20 cellular contexts compared by ENCODE assay signal in genomic region chr10:11326241-11326640, GRCh38.
DNase-seq lines count a peak whose midpoint lies in the region; ATAC-seq, FAIRE-seq and TF ChIP-seq lines count a peak whose summit lies in the region.
"Had no signal": no experiment of that assay in that cellular context is flagged by ENCODE, and none has a peak within 500 bp of the region (broad histone marks: within the 10 kb centered on the region; RNA-seq: fewer than 3 reads in every experiment).

No MANE protein-coding gene starts in this region.

- H3K4me1 Mint-ChIP-seq in CD4-positive, CD25-positive, alpha-beta regulatory T cell, result peaks cover 16 to 34% (median 25%) of the 10 kb centered on the region in 4 donors
- H3K4me1 Mint-ChIP-seq in brain, result peaks cover 63% of the 10 kb centered on the region

- H3K4me3 ChIP-seq in CD4-positive, CD25-positive, alpha-beta regulatory T cell (ENCODE audit: low read depth, low read length), result no peak overlapping the region
- H3K4me3 ChIP-seq in neural cell (ENCODE audit: low read length), result peak overlapping the region; percentile 32
- H3K4me3 ChIP-seq: gastroesophageal sphincter had no signal

- H3K36me3 Mint-ChIP-seq in CD4-positive, CD25-positive, alpha-beta regulatory T cell, result peaks cover 67% of the 10 kb centered on the region
- peaks cover 80% of the 10 kb centered on the region for H3K36me3 Mint-ChIP-seq in brain

- H3K27me3 ChIP-seq in CD4-positive, CD25-positive, alpha-beta regulatory T cell (ENCODE audit: control insufficient read depth, insufficient read depth, low read length), result no peaks in the 10 kb centered on the region
- H3K27me3 ChIP-seq in neural cell (ENCODE audit: insufficient read depth, low read depth, low read length), result no peaks in the 10 kb centered on the region
- H3K27me3 ChIP-seq: gastroesophageal sphincter had no signal

- no peak overlapping the region for H3K27ac ChIP-seq in CD4-positive, CD25-positive, alpha-beta regulatory T cell (ENCODE audit: insufficient read depth, low read length, poor library complexity, severe bottlenecking)
- peak overlapping the region; percentile 71 for H3K27ac ChIP-seq in neural cell (ENCODE audit: low read length)

- no peak overlapping the region for H2AFZ ChIP-seq in neural cell (ENCODE audit: low read depth, low read length)

- DNase-seq in CD4-positive, CD25-positive, alpha-beta regulatory T cell, result no peak
- DNase-seq in GM12891 (ENCODE audit: insufficient read length, low spot score) (no peak), NCI-H2227 treated with DMSO at 0.1 percent for 48 hours (lab: John Stamatoyannopoulos, UW) (no peak)
- DNase-seq: activated gamma-delta T cell; dermis blood vessel endothelial cell; DMS53; left colon; NCI-H1417 treated with DMSO at 0.1 percent for 48 hours; NCI-H526 treated with DMSO at 0.1 percent for 48 hours; posterior cingulate gyrus; SHP77 treated with DMSO at 0.1 percent for 48 hours; small intestine; stimulated activated CD8-positive, alpha-beta memory T cell treated with anti-CD3 and anti-CD28 coated beads, Interleukin-4, amount 100 ng/mL, for 48 hours had no signal

- H3K27me3 Mint-ChIP-seq in CD4-positive, CD25-positive, alpha-beta regulatory T cell, result no peaks in the 10 kb centered on the region
- no peaks in the 10 kb centered on the region for H3K27me3 Mint-ChIP-seq in brain

- TF ChIP-seq CTCF in brain (conservative IDR thresholded peaks at IDR 0.05), result no peak
- no peak for TF ChIP-seq CTCF in neural cell (IDR thresholded peaks at IDR 0.05; ENCODE audit: poor library complexity, severe bottlenecking)

- no peaks in the 10 kb centered on the region for H3K9me3 Mint-ChIP-seq in CD4-positive, CD25-positive, alpha-beta regulatory T cell
- no peaks in the 10 kb centered on the region for H3K9me3 Mint-ChIP-seq in brain

- H3K4me3 Mint-ChIP-seq in CD4-positive, CD25-positive, alpha-beta regulatory T cell, result peak overlapping the region in 1 of 4 donors; percentile 8
- no peak overlapping the region for H3K4me3 Mint-ChIP-seq in brain

- no peaks in the 10 kb centered on the region for H3K79me2 ChIP-seq in neural cell (replicated peaks; ENCODE audit: insufficient read depth, low read length)

- TF ChIP-seq EP300 in neural cell (conservative IDR thresholded peaks at IDR 0.05; ENCODE audit: poor library complexity, severe bottlenecking), result no peak

- peak overlapping the region; percentile 10 to 69 (median 60) for H3K27ac Mint-ChIP-seq in CD4-positive, CD25-positive, alpha-beta regulatory T cell
- H3K27ac Mint-ChIP-seq in brain, result peak overlapping the region in 4 of 5 experiments; percentile 44 to 89 (median 62)

- H3K9me3 ChIP-seq in CD4-positive, CD25-positive, alpha-beta regulatory T cell (ENCODE audit: control insufficient read depth in 2 of 2, low read length in 2 of 2), result no peaks in the 10 kb centered on the region
- no peaks in the 10 kb centered on the region for H3K9me3 ChIP-seq in neural cell (ENCODE audit: low read length)
- H3K9me3 ChIP-seq: gastroesophageal sphincter had no signal

- no peaks in the 10 kb centered on the region for H3F3A ChIP-seq in neural cell (ENCODE audit: insufficient read depth, low read length, poor library complexity, severe bottlenecking)

- no peaks in the 10 kb centered on the region for H4K20me1 ChIP-seq in neural cell (ENCODE audit: insufficient read depth)

- peak overlapping the region; percentile 41 for H3K4me2 ChIP-seq in neural cell (ENCODE audit: low read length)

- H3K36me3 ChIP-seq in CD4-positive, CD25-positive, alpha-beta regulatory T cell (ENCODE audit: control insufficient read depth, insufficient read depth, low read length), result peaks cover 96% of the 10 kb centered on the region
- peaks cover 15% of the 10 kb centered on the region for H3K36me3 ChIP-seq in neural cell (ENCODE audit: insufficient read depth, low read length)

- FAIRE-seq in GM12891 (lab: Jason Lieb, UNC), result no peak
- FAIRE-seq: small intestine had no signal

- no peak for TF ChIP-seq RAD21 in neural cell (conservative IDR thresholded peaks at IDR 0.05)

- no peaks in the 10 kb centered on the region for H3K9me2 ChIP-seq in neural cell (ENCODE audit: insufficient read depth, low read length)

- peak; percentile 28; the same call in 1 of the 2 replicates for TF ChIP-seq POLR2A in GM12891 (IDR thresholded peaks at IDR 0.05; ENCODE audit: low read depth, low read length)

- no peaks in the 10 kb centered on the region for H3K4me1 ChIP-seq in CD4-positive, CD25-positive, alpha-beta regulatory T cell (ENCODE audit: control insufficient read depth, insufficient read depth, low read length, poor library complexity, severe bottlenecking)

- peak overlapping the region; percentile 38 for H3K9ac ChIP-seq in neural cell (ENCODE audit: low read length)

- no peak for ATAC-seq in CD4-positive, CD25-positive, alpha-beta regulatory T cell (ENCODE audit: low read depth in 2 of 2)
- ATAC-seq in HG02623 (IDR thresholded peaks at IDR 0.05; ENCODE audit: unreplicated experiment) (no peak), HG02588 (IDR thresholded peaks at IDR 0.05; ENCODE audit: unreplicated experiment) (no peak), GM21737 (IDR thresholded peaks at IDR 0.05; ENCODE audit: unreplicated experiment) (no peak)
- ATAC-seq: activated CD4-positive, CD25-positive, alpha-beta regulatory T cell treated with anti-CD3 and anti-CD28 coated beads, Interleukin-2, amount 50 U/mL, for 24 hours; gastroesophageal sphincter; left colon had no signal

TF ChIP-seq in GM12891, 5 proteins besides CTCF, POLR2A, EP300 and RAD21:
- TF ChIP-seq POLR2AphosphoS5 (IDR thresholded peaks at IDR 0.05; ENCODE audit: low read depth, low read length) (no peak), SPI1 (IDR thresholded peaks at IDR 0.05; ENCODE audit: low read depth, low read length) (no peak), POU2F2 (IDR thresholded peaks at IDR 0.05; ENCODE audit: low read depth, low read length) (no peak), PAX5 (IDR thresholded peaks at IDR 0.05; ENCODE audit: insufficient read depth, low read length, severe bottlenecking) (no peak), TAF1 (IDR thresholded peaks at IDR 0.05; ENCODE audit: low read depth, low read length) (no peak)

TF ChIP-seq in neural cell, 6 proteins besides CTCF, POLR2A, EP300 and RAD21:
- no peak for TF ChIP-seq REST (IDR thresholded peaks at IDR 0.05; ENCODE audit: borderline replicate concordance)
- TF ChIP-seq TAF1 (IDR thresholded peaks at IDR 0.05; ENCODE audit: low read depth), result no peak
- TF ChIP-seq EZH2 (IDR thresholded peaks at IDR 0.05; ENCODE audit: borderline replicate concordance, insufficient read depth, low read length, poor library complexity, severe bottlenecking), result no peak
- no peak for TF ChIP-seq SMC3 (conservative IDR thresholded peaks at IDR 0.05; ENCODE audit: poor library complexity)
- TF ChIP-seq MXI1 (conservative IDR thresholded peaks at IDR 0.05; ENCODE audit: poor library complexity, severe bottlenecking), result no peak
- TF ChIP-seq POLR2AphosphoS5 (IDR thresholded peaks at IDR 0.05), result no peak
